ENCODE assay signal across 1 cellular context in the genomic region with DNA sequence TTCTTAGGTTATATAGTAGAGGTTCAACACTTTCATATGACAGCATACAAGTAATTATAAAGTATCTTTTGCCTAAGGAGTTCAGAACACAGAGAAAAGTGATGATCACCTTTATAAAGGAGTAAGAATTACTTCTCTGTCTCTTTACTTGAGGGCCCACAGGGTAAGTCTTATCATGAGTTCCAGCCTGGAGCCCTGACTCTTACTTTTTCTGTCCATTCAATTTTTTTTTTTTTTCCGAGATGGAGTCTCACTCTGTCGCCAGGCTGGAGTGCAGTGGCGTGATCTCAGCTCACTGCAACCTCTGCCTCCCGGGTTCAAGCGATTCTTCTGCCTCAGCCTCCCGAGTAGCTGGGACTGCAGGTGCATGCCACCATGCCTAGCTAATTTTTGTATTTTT.
TF ChIP-seq lines count a peak whose summit lies in the region.

No MANE protein-coding gene starts in this region.

TF ChIP-seq in K562, 482 proteins besides CTCF, POLR2A, EP300 and RAD21:
- peak; percentile 37; the same call in 1 of the 2 replicates for TF ChIP-seq L3MBTL2 (IDR thresholded peaks at IDR 0.05)
- TF ChIP-seq TAL1 (IDR thresholded peaks at IDR 0.05): peak; percentile 29; the same call in 1 of the 2 replicates
- 0 out of 2 replicates have a peak, but pooled peaks have one; percentile 11 for TF ChIP-seq HLTF (IDR thresholded peaks at IDR 0.05)
- peak; percentile 78 for TF ChIP-seq ZNF384 (IDR thresholded peaks at IDR 0.05; ENCODE audit: low read depth, low read length)
- TF ChIP-seq MTA2 (IDR thresholded peaks at IDR 0.05; ENCODE audit: low read depth): peak; percentile 32; the same call in 1 of the 2 replicates
- TF ChIP-seq HDGF (IDR thresholded peaks at IDR 0.05): 0 out of 2 replicates have a peak, but pooled peaks have one; percentile 23
- TF ChIP-seq, protein P1, sequence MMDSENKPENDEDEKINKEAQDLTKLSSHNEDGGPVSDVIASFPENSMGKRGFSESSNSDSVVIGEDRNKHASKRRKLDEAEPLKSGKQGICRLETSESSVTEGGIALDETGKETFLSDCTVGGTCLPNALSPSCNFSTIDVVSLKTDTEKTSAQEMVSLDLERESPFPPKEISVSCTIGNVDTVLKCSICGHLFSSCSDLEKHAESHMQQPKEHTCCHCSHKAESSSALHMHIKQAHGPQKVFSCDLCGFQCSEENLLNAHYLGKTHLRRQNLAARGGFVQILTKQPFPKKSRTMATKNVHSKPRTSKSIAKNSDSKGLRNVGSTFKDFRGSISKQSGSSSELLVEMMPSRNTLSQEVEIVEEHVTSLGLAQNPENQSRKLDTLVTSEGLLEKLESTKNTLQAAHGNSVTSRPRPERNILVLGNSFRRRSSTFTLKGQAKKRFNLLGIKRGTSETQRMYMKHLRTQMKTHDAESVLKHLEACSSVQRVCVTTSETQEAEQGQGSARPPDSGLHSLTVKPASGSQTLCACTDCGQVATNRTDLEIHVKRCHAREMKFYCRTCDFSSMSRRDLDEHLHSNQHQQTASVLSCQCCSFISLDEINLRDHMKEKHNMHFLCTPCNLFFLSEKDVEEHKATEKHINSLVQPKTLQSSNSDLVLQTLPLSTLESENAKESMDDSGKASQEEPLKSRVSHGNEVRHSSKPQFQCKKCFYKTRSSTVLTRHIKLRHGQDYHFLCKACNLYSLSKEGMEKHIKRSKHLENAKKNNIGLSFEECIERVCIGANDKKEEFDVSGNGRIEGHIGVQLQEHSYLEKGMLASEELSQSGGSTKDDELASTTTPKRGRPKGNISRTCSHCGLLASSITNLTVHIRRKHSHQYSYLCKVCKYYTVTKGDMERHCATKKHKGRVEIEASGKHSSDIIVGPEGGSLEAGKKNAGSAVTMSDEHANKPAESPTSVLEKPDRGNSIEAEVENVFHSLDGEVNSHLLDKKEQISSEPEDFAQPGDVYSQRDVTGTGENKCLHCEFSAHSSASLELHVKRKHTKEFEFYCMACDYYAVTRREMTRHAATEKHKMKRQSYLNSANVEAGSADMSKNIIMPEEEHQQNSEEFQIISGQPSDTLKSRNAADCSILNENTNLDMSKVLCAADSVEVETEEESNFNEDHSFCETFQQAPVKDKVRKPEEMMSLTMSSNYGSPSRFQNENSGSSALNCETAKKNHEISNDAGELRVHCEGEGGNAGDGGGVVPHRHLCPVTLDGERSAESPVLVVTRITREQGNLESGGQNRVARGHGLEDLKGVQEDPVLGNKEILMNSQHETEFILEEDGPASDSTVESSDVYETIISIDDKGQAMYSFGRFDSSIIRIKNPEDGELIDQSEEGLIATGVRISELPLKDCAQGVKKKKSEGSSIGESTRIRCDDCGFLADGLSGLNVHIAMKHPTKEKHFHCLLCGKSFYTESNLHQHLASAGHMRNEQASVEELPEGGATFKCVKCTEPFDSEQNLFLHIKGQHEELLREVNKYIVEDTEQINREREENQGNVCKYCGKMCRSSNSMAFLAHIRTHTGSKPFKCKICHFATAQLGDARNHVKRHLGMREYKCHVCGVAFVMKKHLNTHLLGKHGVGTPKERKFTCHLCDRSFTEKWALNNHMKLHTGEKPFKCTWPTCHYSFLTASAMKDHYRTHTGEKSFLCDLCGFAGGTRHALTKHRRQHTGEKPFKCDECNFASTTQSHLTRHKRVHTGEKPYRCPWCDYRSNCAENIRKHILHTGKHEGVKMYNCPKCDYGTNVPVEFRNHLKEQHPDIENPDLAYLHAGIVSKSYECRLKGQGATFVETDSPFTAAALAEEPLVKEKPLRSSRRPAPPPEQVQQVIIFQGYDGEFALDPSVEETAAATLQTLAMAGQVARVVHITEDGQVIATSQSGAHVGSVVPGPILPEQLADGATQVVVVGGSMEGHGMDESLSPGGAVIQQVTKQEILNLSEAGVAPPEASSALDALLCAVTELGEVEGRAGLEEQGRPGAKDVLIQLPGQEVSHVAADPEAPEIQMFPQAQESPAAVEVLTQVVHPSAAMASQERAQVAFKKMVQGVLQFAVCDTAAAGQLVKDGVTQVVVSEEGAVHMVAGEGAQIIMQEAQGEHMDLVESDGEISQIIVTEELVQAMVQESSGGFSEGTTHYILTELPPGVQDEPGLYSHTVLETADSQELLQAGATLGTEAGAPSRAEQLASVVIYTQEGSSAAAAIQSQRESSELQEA (IDR thresholded peaks at IDR 0.05; ENCODE audit: low read depth): 0 out of 2 replicates have a peak, but pooled peaks have one; percentile 15
- TF ChIP-seq MEF2D (tag; conservative IDR thresholded peaks at IDR 0.05; ENCODE audit: low read depth): 0 out of 2 replicates have a peak, but pooled peaks have one; percentile 35
- TF ChIP-seq TRIM24 (IDR thresholded peaks at IDR 0.05): peak in 1 of 2 experiments; percentile 10; a peak in 1 of 4 replicates
- TF ChIP-seq BCOR (IDR thresholded peaks at IDR 0.05): 0 out of 2 replicates have a peak, but pooled peaks have one; percentile 31
- TF ChIP-seq ARID1B (IDR thresholded peaks at IDR 0.05): peak; percentile 47
- TF ChIP-seq, protein P2, sequence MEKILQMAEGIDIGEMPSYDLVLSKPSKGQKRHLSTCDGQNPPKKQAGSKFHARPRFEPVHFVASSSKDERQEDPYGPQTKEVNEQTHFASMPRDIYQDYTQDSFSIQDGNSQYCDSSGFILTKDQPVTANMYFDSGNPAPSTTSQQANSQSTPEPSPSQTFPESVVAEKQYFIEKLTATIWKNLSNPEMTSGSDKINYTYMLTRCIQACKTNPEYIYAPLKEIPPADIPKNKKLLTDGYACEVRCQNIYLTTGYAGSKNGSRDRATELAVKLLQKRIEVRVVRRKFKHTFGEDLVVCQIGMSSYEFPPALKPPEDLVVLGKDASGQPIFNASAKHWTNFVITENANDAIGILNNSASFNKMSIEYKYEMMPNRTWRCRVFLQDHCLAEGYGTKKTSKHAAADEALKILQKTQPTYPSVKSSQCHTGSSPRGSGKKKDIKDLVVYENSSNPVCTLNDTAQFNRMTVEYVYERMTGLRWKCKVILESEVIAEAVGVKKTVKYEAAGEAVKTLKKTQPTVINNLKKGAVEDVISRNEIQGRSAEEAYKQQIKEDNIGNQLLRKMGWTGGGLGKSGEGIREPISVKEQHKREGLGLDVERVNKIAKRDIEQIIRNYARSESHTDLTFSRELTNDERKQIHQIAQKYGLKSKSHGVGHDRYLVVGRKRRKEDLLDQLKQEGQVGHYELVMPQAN (IDR thresholded peaks at IDR 0.05; ENCODE audit: borderline replicate concordance): peak; percentile 34; the same call in 1 of the 2 replicates
- TF ChIP-seq CBFA2T3 (IDR thresholded peaks at IDR 0.05): peak; percentile 56
- peak; percentile 46; the same call in 1 of the 2 replicates for TF ChIP-seq SMARCA4 (IDR thresholded peaks at IDR 0.05)
- 0 out of 2 replicates have a peak, but pooled peaks have one; percentile 3 for TF ChIP-seq CBFA2T2 (conservative IDR thresholded peaks at IDR 0.05)
- peak in 1 of 2 experiments; percentile 29; a peak in 1 of 4 replicates for TF ChIP-seq HDAC1 (IDR thresholded peaks at IDR 0.05)
- TF ChIP-seq GATAD2A (IDR thresholded peaks at IDR 0.05): 0 out of 2 replicates have a peak, but pooled peaks have one; percentile 27
- TF ChIP-seq DPF2 (IDR thresholded peaks at IDR 0.05): peak; percentile 69
